13 cellular contexts compared by ENCODE assay signal in the genomic region with DNA sequence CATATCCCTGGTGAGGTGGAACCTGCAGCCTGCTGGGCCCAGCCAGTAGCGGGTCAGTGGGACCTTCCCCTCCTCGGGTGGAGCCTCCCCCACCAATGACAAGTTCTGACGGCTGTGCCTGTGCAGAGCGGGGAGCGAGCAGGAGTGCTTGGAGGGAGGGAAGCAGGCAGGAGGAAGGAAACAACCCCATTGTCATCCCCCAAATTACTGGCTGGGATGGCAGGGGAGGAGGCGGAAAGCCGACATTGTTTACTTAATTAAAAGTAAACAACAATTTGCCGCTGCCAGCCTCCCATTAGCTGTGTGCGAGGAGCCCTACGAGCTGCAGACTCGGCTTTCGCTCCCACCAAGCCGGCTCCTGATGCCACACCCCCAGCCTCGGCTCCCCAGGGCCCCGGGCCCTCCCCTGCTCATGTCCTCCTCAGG. TPM values are rescaled to one million over a fixed set of nuclear protein-coding genes. Genes with fewer than 3 reads are reported as not detected.
DNase-seq lines count a peak whose midpoint lies in the region; ATAC-seq, FAIRE-seq and TF ChIP-seq lines count a peak whose summit lies in the region.
"Had no signal": no experiment of that assay in that cellular context is flagged by ENCODE, and none has a peak within 500 bp of the region (broad histone marks: within the 10 kb centered on the region; RNA-seq: fewer than 3 reads in every experiment).

No MANE protein-coding gene starts in this region.

- H3K36me3 ChIP-seq in GM23248 (ENCODE audit: low read depth) (no peaks in the 10 kb centered on the region), esophagus (ENCODE audit: control insufficient read depth in 2 of 2, insufficient read depth in 2 of 2, low read length in 1 of 2) (peaks cover 0 to 3% of the 10 kb centered on the region in 2 donors), stomach (no peaks in the 10 kb centered on the region), kidney (ENCODE audit: control insufficient read depth in 1 of 2, insufficient read depth in 2 of 2, low read length in 2 of 2) (no peaks in the 10 kb centered on the region)

- ATAC-seq in GM18498 (IDR thresholded peaks at IDR 0.05; ENCODE audit: unreplicated experiment), result no peak

- 45 to 46% methylated on average over 14 to 15 of the region's 15 CpGs for WGBS in GM23248 (ENCODE audit: low coverage in 1 of 2, low lambda C conversion rate in 2 of 2, missing lambda C conversion rate in 2 of 2), 2 experiments
- 29 to 31% methylated on average over 15 of the region's 15 CpGs for WGBS in esophagus, 2 donors
- 8 to 29% (median 20%) methylated on average over 14 to 15 of the region's 15 CpGs for WGBS in stomach, 5 donors

- H3K9ac ChIP-seq in GM23248 (no peak overlapping the region; the same call in 1 of the 2 replicates), kidney (ENCODE audit: low read length in 2 of 2) (no peak overlapping the region)

- TF ChIP-seq EP300 in stomach (IDR thresholded peaks at IDR 0.05), result no peak

- in situ Hi-C loops in GM23248 (cut with MboI), result no loop called here

- peaks cover 28% of the 10 kb centered on the region for H3F3A ChIP-seq in GM23248 (ENCODE audit: insufficient read depth)

- no peak for FAIRE-seq in urothelium cell line (lab: Jason Lieb, UNC)
- no peak for FAIRE-seq in kidney (lab: Jason Lieb, UNC)

- no peaks in the 10 kb centered on the region for H4K20me1 ChIP-seq in GM23248 (ENCODE audit: insufficient read depth)

- no peak for TF ChIP-seq POLR2A in stomach (IDR thresholded peaks at IDR 0.05)

- no peak overlapping the region for H3K4me3 ChIP-seq in GM23248
- H3K4me3 ChIP-seq in esophagus (ENCODE audit: low read depth in 1 of 2, low read length in 2 of 2), result no peak overlapping the region
- H3K4me3 ChIP-seq in stomach, result peak overlapping the region in 1 of 4 donors; percentile 10
- no peak overlapping the region for H3K4me3 ChIP-seq in kidney (ENCODE audit: low read length in 2 of 2)

- H3K79me2 ChIP-seq in GM23248 (ENCODE audit: insufficient read depth), result peaks cover 85% of the 10 kb centered on the region

- no peak for DNase-seq in GM23248
- DNase-seq in NCI-H2107 treated with DMSO at 0.1 percent for 48 hours (lab: John Stamatoyannopoulos, UW; ENCODE audit: unreplicated experiment), result peak; percentile 53
- DNase-seq in stomach, result peak; percentile 46
- DNase-seq in urothelium cell line (ENCODE audit: low spot score), result no peak
- no peak for DNase-seq in NCI-H524 treated with DMSO at 0.1 percent for 48 hours (lab: John Stamatoyannopoulos, UW)
- DNase-seq in kidney, result no peak
- DNase-seq: DND-41; glutamatergic neuron; naive B cell; NCI-H1694; stimulated activated CD4-positive, alpha-beta T cell treated with anti-CD3 and anti-CD28 coated beads, Interleukin-4, amount 100 ng/mL, for 1 hour had no signal

- H3K4me1 ChIP-seq in GM23248 (ENCODE audit: insufficient read depth) (peaks cover 76% of the 10 kb centered on the region), esophagus (ENCODE audit: control insufficient read depth in 2 of 2, insufficient read depth in 2 of 2, low read length in 1 of 2) (peaks cover 13 to 55% of the 10 kb centered on the region in 2 donors), stomach (peaks cover 96 to 100% (median 99%) of the 10 kb centered on the region in 4 donors), kidney (ENCODE audit: control insufficient read depth in 1 of 2, insufficient read depth in 1 of 2, low read depth in 1 of 2, low read length in 2 of 2) (peaks cover 27 to 48% of the 10 kb centered on the region in 2 donors)

- H3K27me3 ChIP-seq in GM23248 (replicated peaks; ENCODE audit: insufficient read depth) (no peaks in the 10 kb centered on the region), esophagus (ENCODE audit: control insufficient read depth in 1 of 2, insufficient read depth in 2 of 2, low read length in 2 of 2) (no peaks in the 10 kb centered on the region), stomach (no peaks in the 10 kb centered on the region)

- intact Hi-C loops in stomach (cut with DNase I; ENCODE audit: low total_unique reads), result no loop called here
- intact Hi-C loops in kidney (cut with DNase I), result no loop called here

- no peaks in the 10 kb centered on the region for H3K9me2 ChIP-seq in GM23248 (ENCODE audit: insufficient read depth)

- no peak overlapping the region for H3K4me2 ChIP-seq in GM23248 (ENCODE audit: unreplicated experiment)

- no peaks in the 10 kb centered on the region for H3K9me3 ChIP-seq in GM23248 (ENCODE audit: low read depth)
- H3K9me3 ChIP-seq in esophagus (ENCODE audit: control insufficient read depth in 2 of 2, insufficient read depth in 1 of 2, low read depth in 1 of 2, low read length in 1 of 2), result no peaks in the 10 kb centered on the region
- H3K9me3 ChIP-seq in stomach, result no peaks in the 10 kb centered on the region
- H3K9me3 ChIP-seq in kidney (ENCODE audit: control insufficient read depth in 1 of 2, low read length in 2 of 2), result no peaks in the 10 kb centered on the region

- TF ChIP-seq CTCF in stomach (IDR thresholded peaks at IDR 0.05) (no peak), kidney (IDR thresholded peaks at IDR 0.05; ENCODE audit: borderline replicate concordance, extremely low read depth, insufficient read depth) (no peak)

- H2AFZ ChIP-seq in GM23248, result no peak overlapping the region

- H3K27ac ChIP-seq in GM23248, result peak overlapping the region; percentile 98
- H3K27ac ChIP-seq in esophagus (ENCODE audit: low read depth in 2 of 2, low read length in 1 of 2), result peak overlapping the region; percentile 92 to 93
- H3K27ac ChIP-seq in stomach, result peak overlapping the region; percentile 19 to 95 (median 92)
- peak overlapping the region in 1 of 2 donors; percentile 39 for H3K27ac ChIP-seq in kidney (ENCODE audit: low read depth in 2 of 2, low read length in 2 of 2)

RNA-seq across cellular contexts. Expression of gene LYL1, which starts 45.5 kb away (rescaled TPM):
- total RNA-seq in GM23248 (2014; rRNA removed; shearing (Covaris generic)), result not detected in 2 replicates
- polyA plus RNA-seq in GM23248 (2016; fragmentation: Nextera tagmentation; extraction: Ambion mirVana) (0.18 TPM in 1 of 2 replicates, not detected in the other), esophagus (1 to 10 TPM; 1.5 to 1.9 TPM), stomach (1 to 10 TPM; 4.1 to 5.5 (median 5.0) TPM), kidney (ENCODE audit: insufficient read depth, low read depth, low replicate concordance) (8.5 TPM)
- total RNA-seq in stomach (10 to 100 TPM in 2 of 5 donors, 1 to 10 TPM in 2, not detected in 1; 1.3 to 19.3 (median 7.6) TPM), kidney (13.8 TPM)

RNA-seq across cellular contexts. Expression of gene TRMT1, which starts 59.4 kb away (rescaled TPM):
- 30.4 and 33.0 TPM in 2 replicates for total RNA-seq in GM23248 (2014; rRNA removed; shearing (Covaris generic))
- polyA plus RNA-seq in GM23248 (2016; fragmentation: Nextera tagmentation; extraction: Ambion mirVana) (27.0 and 31.8 TPM in 2 replicates), esophagus (10 to 100 TPM; 34.0 to 59.5 TPM), stomach (10 to 100 TPM; 64.7 to 88.2 (median 77.9) TPM), kidney (ENCODE audit: insufficient read depth, low read depth, low replicate concordance) (22.7 TPM)
- total RNA-seq in stomach (100 to 1,000 TPM in 1 of 5 donors, 10 to 100 TPM in 4; 29.6 to 373 (median 36.5) TPM), kidney (40.0 TPM)

Comparison
In these comparisons a context has a peak if more than half of its experiments do, and no peak if none do; other contexts are left out.
1. DNase-seq: peak in NCI-H2107 treated with DMSO at 0.1 percent for 48 hours (single experiment) and stomach (single experiment); none in GM23248 (single experiment), urothelium cell line (single experiment), NCI-H524 treated with DMSO at 0.1 percent for 48 hours (single experiment) and kidney (single experiment).